Comparison of ENCODE assay signal across 1 cellular context in the genomic region with DNA sequence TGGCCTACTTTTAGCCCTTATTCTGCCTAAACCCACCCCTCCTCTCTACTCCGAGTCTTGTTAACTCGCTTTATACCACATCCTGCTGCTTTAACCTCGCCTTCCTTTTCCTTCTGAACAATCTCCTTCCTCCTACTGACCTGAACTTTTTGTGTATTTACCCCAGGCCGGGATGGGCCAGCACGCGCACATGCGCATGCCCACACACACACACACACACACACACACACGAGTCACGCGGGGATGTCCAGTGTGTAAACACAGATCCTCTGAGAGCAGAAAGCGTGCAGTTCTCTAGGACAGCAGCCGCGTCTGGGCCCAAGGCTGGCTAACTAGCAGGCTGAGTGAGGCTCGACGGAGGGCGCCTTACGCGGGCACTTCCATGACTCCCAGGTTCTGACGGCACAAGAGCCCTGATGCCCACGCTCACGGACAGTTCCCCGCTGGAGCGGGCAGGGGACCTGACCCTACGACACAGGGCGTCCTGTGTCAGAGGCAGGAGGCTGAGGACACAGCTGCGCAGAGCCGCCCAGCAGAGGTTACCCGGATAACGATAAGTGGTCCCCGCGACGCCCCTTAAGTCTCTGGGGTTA.
TF ChIP-seq lines count a peak whose summit lies in the region.

No MANE protein-coding gene starts in this region.

TF ChIP-seq in H1, 55 proteins besides CTCF, POLR2A, EP300 and RAD21:
- no peak; the same call in 1 of the 2 replicates for TF ChIP-seq SUZ12 (IDR thresholded peaks at IDR 0.05; ENCODE audit: low read length)
- no peak for TF ChIP-seq EZH2 (IDR thresholded peaks at IDR 0.05; ENCODE audit: low read depth, low read length, severe bottlenecking)
TF ChIP-seq in H1: peak in this region for 0.
